19 cellular contexts compared by ENCODE assay signal in genomic region chr2:174796319-174796771, GRCh38. TPM values are rescaled to one million over a fixed set of nuclear protein-coding genes. Genes with fewer than 3 reads are reported as not detected.
DNase-seq lines count a peak whose midpoint lies in the region; ATAC-seq and TF ChIP-seq lines count a peak whose summit lies in the region.
"Had no signal": no experiment of that assay in that cellular context is flagged by ENCODE, and none has a peak within 500 bp of the region (broad histone marks: within the 10 kb centered on the region; RNA-seq: fewer than 3 reads in every experiment).

No MANE protein-coding gene starts in this region.

- no peaks in the 10 kb centered on the region for H3K36me3 Mint-ChIP-seq in activated naive CD8-positive, alpha-beta T cell treated with anti-CD3 and anti-CD28 coated beads, Interleukin-2, amount 50 U/mL, for 24 hours (ENCODE audit: low read depth)
- no peaks in the 10 kb centered on the region for H3K36me3 Mint-ChIP-seq in natural killer cell
- H3K36me3 Mint-ChIP-seq: IgD-negative memory B cell had no signal

- no peak overlapping the region for H4K8ac ChIP-seq in neuronal stem cell (ENCODE audit: low read depth, low read length)

- H3K4me1 ChIP-seq in HUES64 (ENCODE audit: insufficient read depth, low read length) (peaks cover 39% of the 10 kb centered on the region), neuronal stem cell (ENCODE audit: control insufficient read depth in 2 of 2, insufficient read depth in 1 of 2, low read depth in 1 of 2, low read length in 2 of 2) (peaks cover 9 to 14% of the 10 kb centered on the region in 2 donors)

- no peak overlapping the region for H2BK15ac ChIP-seq in neuronal stem cell (ENCODE audit: low read length)

- H3K9me3 ChIP-seq in HUES64 (ENCODE audit: insufficient read depth, low read depth, low read length): no peaks in the 10 kb centered on the region
- peaks cover 0 to 9% of the 10 kb centered on the region in 2 donors for H3K9me3 ChIP-seq in neuronal stem cell (replicated peaks in 1 of 2; ENCODE audit: control insufficient read depth in 2 of 2, insufficient read depth in 1 of 2, low read depth in 1 of 2, low read length in 2 of 2)
- H3K9me3 ChIP-seq: mucosa of descending colon had no signal

- intact Hi-C loops in natural killer cell (cut with micrococcal nuclease): no loop called here

- H3K14ac ChIP-seq in neuronal stem cell (ENCODE audit: low read length): no peak overlapping the region

- H2BK5ac ChIP-seq in neuronal stem cell (ENCODE audit: low read length): no peak overlapping the region

- H3K79me1 ChIP-seq in neuronal stem cell (ENCODE audit: low read depth, low read length): no peaks in the 10 kb centered on the region

- H3K27ac Mint-ChIP-seq in activated naive CD8-positive, alpha-beta T cell treated with anti-CD3 and anti-CD28 coated beads, Interleukin-2, amount 50 U/mL, for 24 hours: peak overlapping the region; percentile 95
- H3K27ac Mint-ChIP-seq in natural killer cell: no peak overlapping the region
- H3K27ac Mint-ChIP-seq: brain had no signal

- H3K18ac ChIP-seq in neuronal stem cell (ENCODE audit: low read length): no peak overlapping the region

- H3K9ac ChIP-seq in HUES64 (ENCODE audit: low read depth, low read length): no peak overlapping the region
- no peak overlapping the region for H3K9ac ChIP-seq in neuronal stem cell (ENCODE audit: low read depth, low read length, poor library complexity)

- no peak overlapping the region for H3K4me3 ChIP-seq in H7 (ENCODE audit: insufficient read depth, low read depth, low read length)
- no peak overlapping the region for H3K4me3 ChIP-seq in HUES64 (ENCODE audit: low read length)
- no peak overlapping the region for H3K4me3 ChIP-seq in neuronal stem cell (ENCODE audit: low read length in 2 of 2)
- H3K4me3 ChIP-seq: mucosa of descending colon had no signal

- H3K27ac ChIP-seq in HUES64 (ENCODE audit: low read depth, low read length) (peak overlapping the region; percentile 85), neuronal stem cell (replicated peaks; ENCODE audit: low read length) (peak overlapping the region; percentile 85)

- no peaks in the 10 kb centered on the region for H3K27me3 ChIP-seq in H7 (ENCODE audit: control insufficient read depth, insufficient read depth, low read length)
- H3K27me3 ChIP-seq in HUES64 (ENCODE audit: insufficient read depth, low read length): no peaks in the 10 kb centered on the region
- H3K27me3 ChIP-seq in neuronal stem cell (ENCODE audit: control insufficient read depth in 3 of 3, insufficient read depth in 3 of 3, low read depth in 1 of 3, low read length in 3 of 3): no peaks in the 10 kb centered on the region

- H3K36me3 ChIP-seq in H7 (replicated peaks; ENCODE audit: control insufficient read depth, insufficient read depth, low read length) (peaks cover 1% of the 10 kb centered on the region; the same call in 1 of the 2 replicates), HUES64 (ENCODE audit: insufficient read depth, low read length) (peaks cover 31% of the 10 kb centered on the region), neuronal stem cell (replicated peaks in 1 of 2; ENCODE audit: control insufficient read depth in 2 of 2, insufficient read depth in 2 of 2, low read length in 2 of 2) (peaks cover 4 to 49% of the 10 kb centered on the region in 2 donors)

- H3K23ac ChIP-seq in neuronal stem cell (ENCODE audit: low read depth, low read length, poor library complexity): no peak overlapping the region

- no peak overlapping the region for H3K4me2 ChIP-seq in neuronal stem cell (ENCODE audit: insufficient read depth, low read length, poor library complexity, severe bottlenecking)

- TF ChIP-seq CTCF in natural killer cell (IDR thresholded peaks at IDR 0.05): no peak

- no peaks in the 10 kb centered on the region for H3K9me3 Mint-ChIP-seq in activated naive CD8-positive, alpha-beta T cell treated with anti-CD3 and anti-CD28 coated beads, Interleukin-2, amount 50 U/mL, for 24 hours
- no peaks in the 10 kb centered on the region for H3K9me3 Mint-ChIP-seq in natural killer cell
- H3K9me3 Mint-ChIP-seq: activated T-cell treated with anti-CD3 and anti-CD28 coated beads, Interleukin-2, amount 50 U/mL, for 4 hours; brain; IgD-negative memory B cell; neural crest cell had no signal

- peak; percentile 57 for DNase-seq in H7
- DNase-seq in activated naive CD8-positive, alpha-beta T cell treated with anti-CD3 and anti-CD28 coated beads, Interleukin-2, amount 50 U/mL, for 24 hours: no peak
- peak; percentile 66 for DNase-seq in neuronal stem cell (ENCODE audit: low spot score)
- DNase-seq in NCI-H128 (lab: John Stamatoyannopoulos, UW; ENCODE audit: unreplicated experiment): no peak
- no peak for DNase-seq in natural killer cell
- DNase-seq: activated CD4-positive, alpha-beta T cell treated with anti-CD3 and anti-CD28 coated beads, Interleukin-2, amount 50 U/mL, for 4 hours; activated T-cell treated with anti-CD3 and anti-CD28 coated beads, Interleukin-2, amount 50 U/mL, for 4 hours; AML-193; mucosa of descending colon; NCI-H1694; NCI-H2171 treated with DMSO at 0.1 percent for 48 hours; NCI-H526 treated with DMSO at 0.1 percent for 48 hours had no signal

- H2BK120ac ChIP-seq in neuronal stem cell (ENCODE audit: low read depth, low read length): no peak overlapping the region

- H3K4me1 Mint-ChIP-seq in activated naive CD8-positive, alpha-beta T cell treated with anti-CD3 and anti-CD28 coated beads, Interleukin-2, amount 50 U/mL, for 24 hours: peaks cover 43% of the 10 kb centered on the region
- H3K4me1 Mint-ChIP-seq in natural killer cell: no peaks in the 10 kb centered on the region
- H3K4me1 Mint-ChIP-seq: IgD-negative memory B cell had no signal

- ATAC-seq in activated naive CD8-positive, alpha-beta T cell treated with anti-CD3 and anti-CD28 coated beads, Interleukin-2, amount 50 U/mL, for 24 hours: peak; percentile 73
- no peak for ATAC-seq in GM18867 (IDR thresholded peaks at IDR 0.05; ENCODE audit: unreplicated experiment)
- ATAC-seq in natural killer cell: no peak
- no peak for ATAC-seq in HG02798 (IDR thresholded peaks at IDR 0.05; ENCODE audit: poor library complexity, unreplicated experiment)
- ATAC-seq: mucosa of descending colon had no signal

- peak overlapping the region; percentile 53 for H3K4me3 Mint-ChIP-seq in activated naive CD8-positive, alpha-beta T cell treated with anti-CD3 and anti-CD28 coated beads, Interleukin-2, amount 50 U/mL, for 24 hours
- no peak overlapping the region for H3K4me3 Mint-ChIP-seq in natural killer cell
- H3K4me3 Mint-ChIP-seq: activated T-cell treated with anti-CD3 and anti-CD28 coated beads, Interleukin-2, amount 50 U/mL, for 4 hours; brain; IgD-negative memory B cell; neural crest cell had no signal

- H3K4ac ChIP-seq in neuronal stem cell (ENCODE audit: low read length): no peak overlapping the region

- no peak overlapping the region for H4K91ac ChIP-seq in neuronal stem cell (ENCODE audit: low read depth, low read length, poor library complexity)

- no peak overlapping the region for H2AK5ac ChIP-seq in neuronal stem cell (ENCODE audit: low read depth, low read length)

- H2BK12ac ChIP-seq in neuronal stem cell (ENCODE audit: low read length): no peak overlapping the region

- H3K27me3 Mint-ChIP-seq in activated naive CD8-positive, alpha-beta T cell treated with anti-CD3 and anti-CD28 coated beads, Interleukin-2, amount 50 U/mL, for 24 hours: no peaks in the 10 kb centered on the region
- H3K27me3 Mint-ChIP-seq in natural killer cell (ENCODE audit: low read depth in 2 of 2): peaks cover 0 to 4% of the 10 kb centered on the region in 2 donors
- H3K27me3 Mint-ChIP-seq: brain had no signal

- H2AFZ ChIP-seq in neuronal stem cell (ENCODE audit: low read length): no peak overlapping the region

RNA-seq across cellular contexts. Expression of gene CHRNA1, which starts 32.1 kb away (rescaled TPM):
- not detected in 2 replicates for total RNA-seq in H7 (2014; rRNA removed; shearing (Covaris generic))
- polyA plus RNA-seq in HUES64 (2013, experiment 1 of 2): not detected
- polyA plus RNA-seq in HUES64 (2013, experiment 2 of 2): 0.19 TPM
- not detected for polyA plus RNA-seq in neuronal stem cell (2013, experiment 1 of 2)
- polyA plus RNA-seq in neuronal stem cell (2013, experiment 2 of 2): not detected
- total RNA-seq in natural killer cell: under 1 TPM in 1 of 3 donors, not detected in 2; 0.23 TPM
- total RNA-seq: activated T-cell treated with anti-CD3 and anti-CD28 coated beads, Interleukin-2, amount 50 U/mL, for 4 hours; liver; neural crest cell had no signal
- polyA plus RNA-seq: liver had no signal

Comparison
In these comparisons a context has a peak if more than half of its experiments do, and no peak if none do; other contexts are left out.
1. DNase-seq: peak in H7 (single experiment) and neuronal stem cell (single experiment); none in activated naive CD8-positive, alpha-beta T cell treated with anti-CD3 and anti-CD28 coated beads, Interleukin-2, amount 50 U/mL, for 24 hours (single experiment), NCI-H128 (single experiment) and natural killer cell (single experiment).